Comparison of ENCODE assay signal across 25 cellular contexts in the genomic region with DNA sequence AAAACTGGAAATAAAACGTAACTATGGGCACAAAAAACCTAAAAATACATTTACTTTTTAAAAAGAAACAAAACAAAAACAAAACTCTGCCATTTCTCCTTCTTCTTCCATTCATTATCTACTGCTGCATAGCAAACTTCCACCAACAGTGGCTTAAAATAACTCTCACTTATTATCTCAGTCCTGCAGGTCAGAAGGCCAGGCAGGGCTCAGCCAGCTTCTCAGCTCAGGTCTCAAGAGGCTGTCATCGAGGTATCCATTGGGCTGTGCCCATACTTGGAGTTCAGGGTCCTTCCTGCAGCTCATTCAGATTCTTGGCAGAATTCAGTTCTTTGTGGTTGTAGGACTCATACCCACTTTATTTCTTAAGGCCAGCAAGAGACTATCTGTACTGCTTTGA.
"Had no signal": no experiment of that assay in that cellular context is flagged by ENCODE, and none has a peak within 500 bp of the region (broad histone marks: within the 10 kb centered on the region; RNA-seq: fewer than 3 reads in every experiment).

No MANE protein-coding gene starts in this region.

- H3K27me3 ChIP-seq: colonic mucosa, esophagus muscularis mucosa, foreskin keratinocyte, neutrophil, pancreas, spleen, suprapubic skin, transverse colon, upper lobe of right lung, uterus had no signal

- H3K27ac Mint-ChIP-seq: dendritic cell treated with granulocyte-macrophage colony-stimulating factor and Interleukin-4, amounts not matched to agents 40 ng/mL and 50 ng/mL, for 4 days; immature natural killer cell; memory B cell; natural killer cell; stimulated activated naive CD8-positive, alpha-beta T cell treated with anti-CD3 and anti-CD28 coated beads, Interleukin-15, amount 100 ng/mL, for 72 hours had no signal

- H3K9me3 Mint-ChIP-seq: dendritic cell treated with granulocyte-macrophage colony-stimulating factor and Interleukin-4, amounts not matched to agents 40 ng/mL and 50 ng/mL, for 4 days; immature natural killer cell; memory B cell; natural killer cell; stimulated activated naive CD8-positive, alpha-beta T cell treated with anti-CD3 and anti-CD28 coated beads, Interleukin-15, amount 100 ng/mL, for 72 hours had no signal

- H3K27me3 Mint-ChIP-seq: dendritic cell treated with granulocyte-macrophage colony-stimulating factor and Interleukin-4, amounts not matched to agents 40 ng/mL and 50 ng/mL, for 4 days; memory B cell; stimulated activated naive CD8-positive, alpha-beta T cell treated with anti-CD3 and anti-CD28 coated beads, Interleukin-15, amount 100 ng/mL, for 72 hours had no signal

- ATAC-seq: foreskin keratinocyte; gastroesophageal sphincter; left colon; natural killer cell; pancreas; stimulated activated naive CD8-positive, alpha-beta T cell treated with anti-CD3 and anti-CD28 coated beads, Interleukin-15, amount 100 ng/mL, for 72 hours; upper lobe of right lung had no signal

- H3K36me3 ChIP-seq: colonic mucosa, esophagus muscularis mucosa, gastroesophageal sphincter, neutrophil, pancreas, spleen, suprapubic skin, transverse colon, upper lobe of right lung, uterus had no signal

- H3K9me3 ChIP-seq: colonic mucosa, esophagus muscularis mucosa, gastroesophageal sphincter, neutrophil, pancreas, spleen, suprapubic skin, transverse colon, upper lobe of right lung, uterus had no signal

- H3K36me3 Mint-ChIP-seq: immature natural killer cell, memory B cell, natural killer cell had no signal

- H3K4me1 Mint-ChIP-seq: immature natural killer cell; memory B cell; natural killer cell; stimulated activated naive CD8-positive, alpha-beta T cell treated with anti-CD3 and anti-CD28 coated beads, Interleukin-15, amount 100 ng/mL, for 72 hours had no signal

- H3K4me3 ChIP-seq: colonic mucosa, esophagus muscularis mucosa, gastroesophageal sphincter, lung, pancreas, skin epidermis, spleen, suprapubic skin, transverse colon, upper lobe of right lung, uterus had no signal

- H3K27ac ChIP-seq: colonic mucosa, esophagus muscularis mucosa, foreskin keratinocyte, gastroesophageal sphincter, neutrophil, pancreas, skin epidermis, spleen, suprapubic skin, transverse colon, upper lobe of right lung, uterus had no signal

- H3K4me1 ChIP-seq: colonic mucosa, foreskin keratinocyte, gastroesophageal sphincter, pancreas, spleen, suprapubic skin, transverse colon, upper lobe of right lung, uterus had no signal

- DNase-seq: colonic mucosa; effector memory CD4-positive, alpha-beta T cell; foreskin keratinocyte; hypothalamus; immature natural killer cell; islet precursor cell; kidney glomerular epithelial cell; left colon; natural killer cell; pancreas; spleen; stimulated activated CD4-positive, alpha-beta T cell treated with anti-CD3 and anti-CD28 coated beads, Interleukin-4, amount 100 ng/mL, for 4 hours; stimulated activated naive CD4-positive, alpha-beta T cell; stimulated activated naive CD8-positive, alpha-beta T cell treated with anti-CD3 and anti-CD28 coated beads, Interleukin-15, amount 100 ng/mL, for 72 hours; transverse colon; upper lobe of right lung; uterus had no signal

- H3K4me3 Mint-ChIP-seq: dendritic cell treated with granulocyte-macrophage colony-stimulating factor and Interleukin-4, amounts not matched to agents 40 ng/mL and 50 ng/mL, for 4 days; immature natural killer cell; memory B cell; natural killer cell; stimulated activated naive CD8-positive, alpha-beta T cell treated with anti-CD3 and anti-CD28 coated beads, Interleukin-15, amount 100 ng/mL, for 72 hours had no signal
